18 cellular contexts compared by ENCODE assay signal in the genomic region with DNA sequence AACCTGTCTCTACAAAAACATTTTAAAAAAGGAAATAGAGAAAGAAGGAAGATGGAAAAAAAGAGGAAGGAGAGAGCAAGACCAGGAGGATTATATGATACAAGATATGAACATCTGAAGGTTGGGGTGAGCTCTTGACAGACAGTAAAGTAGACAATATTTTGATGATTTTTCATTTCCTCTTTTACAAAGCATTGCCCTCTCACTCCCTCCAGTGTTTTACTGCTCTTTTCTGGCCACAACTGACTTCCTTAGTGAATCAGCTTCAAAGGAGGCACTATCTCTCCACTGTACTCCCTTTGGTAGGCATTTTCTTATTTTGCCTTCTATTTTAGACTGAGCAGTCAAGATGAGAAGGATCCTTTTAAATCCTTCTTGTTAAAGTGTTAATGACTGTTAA.
DNase-seq lines count a peak whose midpoint lies in the region; ATAC-seq, FAIRE-seq and TF ChIP-seq lines count a peak whose summit lies in the region.
"Had no signal": no experiment of that assay in that cellular context is flagged by ENCODE, and none has a peak within 500 bp of the region (broad histone marks: within the 10 kb centered on the region; RNA-seq: fewer than 3 reads in every experiment).

No MANE protein-coding gene starts in this region.

- H3K9me3 ChIP-seq in OCI-LY3 (ENCODE audit: insufficient read depth, low read length) (no peaks in the 10 kb centered on the region), HepG2 (ENCODE audit: low read length) (no peaks in the 10 kb centered on the region), right lobe of liver (no peaks in the 10 kb centered on the region)
- H3K9me3 ChIP-seq: left ventricle myocardium inferior had no signal

- H3K9ac ChIP-seq in OCI-LY3 (ENCODE audit: low read length) (no peak overlapping the region), HepG2 (ENCODE audit: insufficient read depth, low read depth, low read length) (no peak overlapping the region)
- H3K9ac ChIP-seq: parathyroid adenoma had no signal

- intact Hi-C loops in HepG2 (cut with micrococcal nuclease; ENCODE audit: unreplicated experiment) (loop anchor here (5.0 kb wide), 1 partner anchor 1071 kb away; no protein-coding TSS in a partner anchor), right lobe of liver (cut with DNase I) (no loop called here)

- no peaks in the 10 kb centered on the region for H3K36me3 ChIP-seq in OCI-LY3 (replicated peaks; ENCODE audit: low read depth, low read length)
- H3K36me3 ChIP-seq in HepG2 (replicated peaks in 1 of 2; ENCODE audit: control insufficient read depth in 1 of 2, insufficient read depth in 2 of 2, low read length in 2 of 2), result no peaks in the 10 kb centered on the region
- no peaks in the 10 kb centered on the region for H3K36me3 ChIP-seq in right lobe of liver
- H3K36me3 ChIP-seq: left ventricle myocardium inferior, spleen had no signal

- ATAC-seq in GM19324 (IDR thresholded peaks at IDR 0.05; ENCODE audit: low FRiP score, unreplicated experiment) (peak; percentile 57), HG03378 (IDR thresholded peaks at IDR 0.05; ENCODE audit: unreplicated experiment) (peak; percentile 58), HepG2 (no peak), right lobe of liver (no peak)
- ATAC-seq: stimulated activated naive CD8-positive, alpha-beta T cell treated with anti-CD3 and anti-CD28 coated beads, Interleukin-15, amount 100 ng/mL, for 72 hours had no signal

- TF ChIP-seq CTCF in OCI-LY3 (IDR thresholded peaks at IDR 0.05; ENCODE audit: low read depth, low read length) (peak; percentile 29), HepG2 (CRISPR knock-in tag; IDR thresholded peaks at IDR 0.05) (no peak), right lobe of liver (IDR thresholded peaks at IDR 0.05) (no peak), D721Med (IDR thresholded peaks at IDR 0.05; ENCODE audit: insufficient read depth, missing control alignments) (no peak)

- CTCF ChIA-PET in HepG2 (lab: Yijun Ruan, JAX; ENCODE audit: low intra/inter-chr PET ratio, low total read pairs), result no interaction called here

- no peak for TF ChIP-seq RAD21 in HepG2 (CRISPR knock-in tag; IDR thresholded peaks at IDR 0.05)

- FAIRE-seq in HepG2 (lab: Jason Lieb, UNC) (no peak), D721Med (lab: Jason Lieb, UNC) (no peak)

- TF ChIP-seq EP300 in HepG2 (IDR thresholded peaks at IDR 0.05; ENCODE audit: low read depth in 2 of 2, low read length in 2 of 2), result no peak
- no peak for TF ChIP-seq EP300 in HepG2 (CRISPR knock-in tag; IDR thresholded peaks at IDR 0.05; ENCODE audit: borderline replicate concordance)

- H3K4me3 ChIP-seq in OCI-LY3 (ENCODE audit: low read length) (no peak overlapping the region), HepG2 (replicated peaks in 1 of 3; ENCODE audit: insufficient read depth in 1 of 3, low read depth in 2 of 3, low read length in 3 of 3) (no peak overlapping the region), right lobe of liver (no peak overlapping the region)
- H3K4me3 ChIP-seq: left ventricle myocardium inferior, spleen had no signal

- no TSS peak for BruUV-seq in HepG2 (replicated peaks; lab: Mats Ljungman, UMichigan)

- H3K27me3 ChIP-seq in OCI-LY3 (ENCODE audit: low read depth, low read length) (no peaks in the 10 kb centered on the region), HepG2 (ENCODE audit: control insufficient read depth in 1 of 2, insufficient read depth in 2 of 2, low read length in 2 of 2) (no peaks in the 10 kb centered on the region), right lobe of liver (no peaks in the 10 kb centered on the region)
- H3K27me3 ChIP-seq: spleen had no signal

- no peaks in the 10 kb centered on the region for H4K20me1 ChIP-seq in OCI-LY3 (ENCODE audit: insufficient read depth, low read length)
- H4K20me1 ChIP-seq in HepG2 (ENCODE audit: insufficient read depth, low read length), result no peaks in the 10 kb centered on the region

- H3K4me1 ChIP-seq in OCI-LY3 (ENCODE audit: low read length), result peaks cover 3% of the 10 kb centered on the region; the same call in 1 of the 2 replicates
- 0 out of 2 replicates have a peak, but pooled peaks cover 6% of the 10 kb centered on the region for H3K4me1 ChIP-seq in HepG2 (ENCODE audit: insufficient read depth, low read length)
- peaks cover 0 to 19% (median 7%) of the 10 kb centered on the region in 4 donors for H3K4me1 ChIP-seq in right lobe of liver
- H3K4me1 ChIP-seq: left ventricle myocardium inferior, parathyroid adenoma, spleen had no signal

- TF ChIP-seq POLR2A in HepG2 (IDR thresholded peaks at IDR 0.05; ENCODE audit: insufficient read depth in 1 of 2, low read depth in 2 of 2, low read length in 2 of 2) (no peak), right lobe of liver (IDR thresholded peaks at IDR 0.05) (no peak)

- DNase-seq in GM03348 (ENCODE audit: low spot score) (peak; percentile 8), HepG2 (ENCODE audit: low spot score) (no peak), right lobe of liver (no peak), NCI-H2081 (lab: John Stamatoyannopoulos, UW) (no peak), D721Med (ENCODE audit: insufficient read length, low spot score) (no peak)
- DNase-seq: activated CD4-positive, alpha-beta T cell treated with anti-CD3 and anti-CD28 coated beads, Interleukin-2, amount 10 ng/mL, durations not matched to agents 7 days and 5 days; activated T-cell treated with anti-CD3 and anti-CD28 coated beads, Interleukin-2, amount 50 U/mL, for 24 hours; Calu3; caudate nucleus; left ventricle myocardium inferior; NCI-H146; NCI-H524 treated with DMSO at 0.1 percent for 48 hours; spleen; stimulated activated naive CD8-positive, alpha-beta T cell treated with anti-CD3 and anti-CD28 coated beads, Interleukin-15, amount 100 ng/mL, for 72 hours had no signal

- H3K27ac ChIP-seq in OCI-LY3 (ENCODE audit: low read length) (no peak overlapping the region), HepG2 (ENCODE audit: extremely low read length, insufficient read depth, low read length) (no peak overlapping the region), right lobe of liver (no peak overlapping the region)
- H3K27ac ChIP-seq: left ventricle myocardium inferior, parathyroid adenoma, spleen had no signal

- POLR2A ChIA-PET in HepG2 (lab: Yijun Ruan, JAX), result no interaction called here

- H3K79me2 ChIP-seq in OCI-LY3 (ENCODE audit: low read length) (no peaks in the 10 kb centered on the region), HepG2 (ENCODE audit: insufficient read depth, low read length) (no peaks in the 10 kb centered on the region)
- H3K79me2 ChIP-seq: parathyroid adenoma had no signal

- no peak overlapping the region for H2AFZ ChIP-seq in OCI-LY3 (ENCODE audit: low read depth, low read length)
- H2AFZ ChIP-seq in HepG2 (ENCODE audit: low read length), result no peak overlapping the region
- H2AFZ ChIP-seq: parathyroid adenoma had no signal

- H3K4me2 ChIP-seq in OCI-LY3 (ENCODE audit: low read length), result no peak overlapping the region
- H3K4me2 ChIP-seq in HepG2 (ENCODE audit: low read depth, low read length), result no peak overlapping the region

- in situ Hi-C loops in HepG2 (cut with HindIII; ENCODE audit: extremely low pct_ligation_motif_present, low pct_unique_long_range_greater_than_20kb), result no loop called here

TF ChIP-seq in HepG2, 621 proteins besides CTCF, POLR2A, EP300 and RAD21:
- TF ChIP-seq ZNF550 (CRISPR knock-in tag; IDR thresholded peaks at IDR 0.05; ENCODE audit: borderline replicate concordance), result no peak
- TF ChIP-seq, protein P1, sequence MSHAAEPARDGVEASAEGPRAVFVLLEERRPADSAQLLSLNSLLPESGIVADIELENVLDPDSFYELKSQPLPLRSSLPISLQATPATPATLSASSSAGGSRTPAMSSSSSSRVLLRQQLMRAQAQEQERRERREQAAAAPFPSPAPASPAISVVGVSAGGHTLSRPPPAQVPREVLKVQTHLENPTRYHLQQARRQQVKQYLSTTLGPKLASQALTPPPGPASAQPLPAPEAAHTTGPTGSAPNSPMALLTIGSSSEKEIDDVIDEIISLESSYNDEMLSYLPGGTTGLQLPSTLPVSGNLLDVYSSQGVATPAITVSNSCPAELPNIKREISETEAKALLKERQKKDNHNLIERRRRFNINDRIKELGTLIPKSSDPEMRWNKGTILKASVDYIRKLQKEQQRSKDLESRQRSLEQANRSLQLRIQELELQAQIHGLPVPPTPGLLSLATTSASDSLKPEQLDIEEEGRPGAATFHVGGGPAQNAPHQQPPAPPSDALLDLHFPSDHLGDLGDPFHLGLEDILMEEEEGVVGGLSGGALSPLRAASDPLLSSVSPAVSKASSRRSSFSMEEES (CRISPR knock-in tag; IDR thresholded peaks at IDR 0.05), result no peak
- TF ChIP-seq HDAC1 (CRISPR knock-in tag; IDR thresholded peaks at IDR 0.05), result no peak

Comparison
In these comparisons a context has a peak if more than half of its experiments do, and no peak if none do; other contexts are left out.
1. ATAC-seq: peak in GM19324 (single experiment) and HG03378 (single experiment); none in HepG2 (single experiment) and right lobe of liver (0 of 4).